In the genomic region with DNA sequence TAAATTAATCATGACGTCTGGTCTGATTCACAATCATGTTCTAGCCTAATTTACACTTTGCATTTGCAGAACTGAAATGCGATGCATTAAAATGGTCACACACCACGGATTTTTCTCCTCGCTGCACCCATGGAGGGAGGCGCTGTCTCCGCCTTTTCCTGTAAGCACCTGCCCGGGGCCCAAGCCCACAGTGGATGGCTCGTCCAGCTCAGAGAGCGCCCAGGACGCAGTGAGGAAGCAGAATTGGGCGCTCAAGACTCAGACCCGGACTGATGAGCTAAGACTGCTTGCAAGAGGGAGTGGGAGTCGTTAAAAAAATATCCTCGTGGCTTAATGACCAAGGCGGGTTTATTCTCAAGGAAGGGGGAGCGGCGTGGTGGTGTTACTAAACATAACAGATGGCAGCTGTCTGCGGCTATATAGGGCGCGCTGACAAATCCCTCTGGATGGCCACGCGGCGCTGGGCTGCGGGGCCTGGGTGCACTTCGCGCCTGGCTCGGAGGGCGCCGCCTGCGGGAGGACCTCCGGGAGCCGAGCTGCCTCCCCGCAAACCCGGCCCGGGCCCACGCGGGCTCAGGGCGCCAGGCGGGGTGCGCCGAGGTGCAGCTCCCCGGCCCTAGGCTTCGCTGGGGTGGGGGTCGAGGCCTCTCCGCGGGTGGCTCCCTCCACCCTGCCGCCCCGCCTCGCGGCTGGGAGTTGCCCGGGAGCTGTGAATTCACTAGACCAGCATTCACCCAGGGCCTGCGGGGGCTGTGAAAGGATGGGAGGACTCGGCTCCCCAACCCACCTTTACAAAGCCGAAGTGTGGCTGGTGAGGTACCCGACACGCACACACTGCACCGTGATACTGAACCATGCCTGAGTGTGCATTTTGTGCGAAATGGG, we compare ENCODE assay signal across 8 cellular contexts.
DNase-seq lines count a peak whose midpoint lies in the region; ATAC-seq and TF ChIP-seq lines count a peak whose summit lies in the region.

No MANE protein-coding gene starts in this region.

- peak overlapping the region; percentile 92 for H3K4me2 ChIP-seq in Karpas-422 (ENCODE audit: low read depth, low read length, poor library complexity, severe bottlenecking)

- H3K9me3 ChIP-seq in Karpas-422 (ENCODE audit: low read length) = no peaks in the 10 kb centered on the region
- H3K9me3 ChIP-seq in muscle layer of colon (ENCODE audit: low read length) = no peaks in the 10 kb centered on the region
- no peaks in the 10 kb centered on the region for H3K9me3 ChIP-seq in subcutaneous abdominal adipose tissue (ENCODE audit: control insufficient read depth in 5 of 5, low read length in 5 of 5)

- peak overlapping the region; percentile 79 for H3K4me3 Mint-ChIP-seq in WTC11

- peak overlapping the region; percentile 77 for H2AFZ ChIP-seq in Karpas-422 (ENCODE audit: low read length)

- H3K9ac ChIP-seq in Karpas-422 (ENCODE audit: low read length) = peak overlapping the region; percentile 83
- H3K9ac ChIP-seq in muscle layer of colon (ENCODE audit: low read length) = no peak overlapping the region
- peak overlapping the region in 1 of 5 donors; percentile 53 for H3K9ac ChIP-seq in subcutaneous abdominal adipose tissue (ENCODE audit: low read length in 5 of 5)

- 0 out of 2 replicates have a peak, but pooled peaks cover 3% of the 10 kb centered on the region for H3K36me3 Mint-ChIP-seq in WTC11

- POLR2A ChIA-PET in WTC11 (lab: Charles Lee) = interaction anchor here (0.6 to 2.5 kb wide), 2 partner anchors 22 to 79 kb away, joined by 3 to 8 read pairs; partner anchors contain the start of gene PPM1A

- H3K9me2 ChIP-seq in Karpas-422 (replicated peaks; ENCODE audit: insufficient read depth, low read length) = no peaks in the 10 kb centered on the region

- H3K9me3 Mint-ChIP-seq in WTC11 = no peaks in the 10 kb centered on the region; the same call in 1 of the 2 replicates

- H3K27ac ChIP-seq in Karpas-422 (ENCODE audit: low read length) (peak overlapping the region; percentile 95), muscle layer of colon (ENCODE audit: low read depth, low read length) (no peak overlapping the region), subcutaneous abdominal adipose tissue (ENCODE audit: low read depth, low read length) (no peak overlapping the region)

- H4K20me1 ChIP-seq in Karpas-422 (ENCODE audit: insufficient read depth, low read depth, low read length) = no peaks in the 10 kb centered on the region

- CTCF ChIA-PET in WTC11 (lab: Charles Lee) = interaction anchor here (0.9 to 3.3 kb wide), 26 partner anchors 10 to 234 kb away, joined by 3 to 64 read pairs (median 5); partner anchors contain the start of gene PPM1A

- DNase-seq in G401 (ENCODE audit: low spot score) (peak; percentile 29), Karpas-422 (peak; percentile 97), WTC11 (ENCODE audit: low spot score) (peak; percentile 46), ecto neural progenitor cell (ENCODE audit: low spot score) (peak; percentile 63), NCI-H226 (no peak)

- in situ Hi-C loops in G401 (cut with HindIII; ENCODE audit: low sequenced_read_pairs) = no loop called here

- H3K79me2 ChIP-seq in Karpas-422 (ENCODE audit: low read length) = peaks cover 7% of the 10 kb centered on the region; the same call in 1 of the 2 replicates

- peaks cover 63% of the 10 kb centered on the region for H3K4me1 ChIP-seq in Karpas-422 (ENCODE audit: low read length)
- H3K4me1 ChIP-seq in muscle layer of colon (ENCODE audit: insufficient read depth, low read length) = peaks cover 9% of the 10 kb centered on the region
- H3K4me1 ChIP-seq in subcutaneous abdominal adipose tissue (ENCODE audit: control insufficient read depth in 5 of 5, insufficient read depth in 5 of 5, low read length in 5 of 5) = peaks cover 0 to 19% (median 19%) of the 10 kb centered on the region in 5 donors

- ATAC-seq in GM21528 (IDR thresholded peaks at IDR 0.05; ENCODE audit: low FRiP score, unreplicated experiment) = peak; percentile 63
- ATAC-seq in WTC11 = peak; percentile 35

- H3K4me3 ChIP-seq in Karpas-422 (ENCODE audit: low read length) (peak overlapping the region; percentile 74), muscle layer of colon (ENCODE audit: low read depth in 1 of 2, low read length in 2 of 2) (peak overlapping the region; percentile 17 to 53), subcutaneous abdominal adipose tissue (ENCODE audit: low read depth in 1 of 5, low read length in 5 of 5) (peak overlapping the region in 4 of 5 donors; percentile 32 to 54 (median 44))

- H3K4me1 Mint-ChIP-seq in WTC11 = peaks cover 55% of the 10 kb centered on the region

- H3K27me3 ChIP-seq in Karpas-422 (ENCODE audit: low read length) (no peaks in the 10 kb centered on the region), muscle layer of colon (ENCODE audit: control insufficient read depth in 1 of 2, insufficient read depth in 2 of 2, low read length in 2 of 2) (no peaks in the 10 kb centered on the region), subcutaneous abdominal adipose tissue (ENCODE audit: control insufficient read depth in 5 of 5, insufficient read depth in 4 of 5, low read length in 5 of 5) (peaks cover 7 to 19% (median 15%) of the 10 kb centered on the region in 5 donors)

- TF ChIP-seq CTCF in WTC11 (IDR thresholded peaks at IDR 0.05) = no peak

- H3K27ac Mint-ChIP-seq in WTC11 = no peak overlapping the region

- no peaks in the 10 kb centered on the region; the same call in none of the 2 replicates for H3K27me3 Mint-ChIP-seq in WTC11 (ENCODE audit: low read depth)

- H3K36me3 ChIP-seq in Karpas-422 (ENCODE audit: insufficient read depth, low read length) (no peaks in the 10 kb centered on the region), muscle layer of colon (ENCODE audit: insufficient read depth, low read length) (no peaks in the 10 kb centered on the region), subcutaneous abdominal adipose tissue (ENCODE audit: control insufficient read depth in 5 of 5, insufficient read depth in 5 of 5, low read length in 5 of 5) (no peaks in the 10 kb centered on the region)

TF ChIP-seq in WTC11, 78 proteins besides CTCF, POLR2A, EP300 and RAD21 (continues in another document):
- TF ChIP-seq TEAD1 (CRISPR knock-in tag; IDR thresholded peaks at IDR 0.05) (no peak), RELA (CRISPR knock-in tag; IDR thresholded peaks at IDR 0.05; ENCODE audit: borderline replicate concordance) (no peak), CREB1 (CRISPR knock-in tag; IDR thresholded peaks at IDR 0.05) (no peak), FOXP1 (CRISPR knock-in tag; IDR thresholded peaks at IDR 0.05; ENCODE audit: borderline replicate concordance) (peak; percentile 53; the same call in 1 of the 2 replicates), SOX15 (CRISPR knock-in tag; IDR thresholded peaks at IDR 0.05) (no peak)
- TF ChIP-seq, protein P1, sequence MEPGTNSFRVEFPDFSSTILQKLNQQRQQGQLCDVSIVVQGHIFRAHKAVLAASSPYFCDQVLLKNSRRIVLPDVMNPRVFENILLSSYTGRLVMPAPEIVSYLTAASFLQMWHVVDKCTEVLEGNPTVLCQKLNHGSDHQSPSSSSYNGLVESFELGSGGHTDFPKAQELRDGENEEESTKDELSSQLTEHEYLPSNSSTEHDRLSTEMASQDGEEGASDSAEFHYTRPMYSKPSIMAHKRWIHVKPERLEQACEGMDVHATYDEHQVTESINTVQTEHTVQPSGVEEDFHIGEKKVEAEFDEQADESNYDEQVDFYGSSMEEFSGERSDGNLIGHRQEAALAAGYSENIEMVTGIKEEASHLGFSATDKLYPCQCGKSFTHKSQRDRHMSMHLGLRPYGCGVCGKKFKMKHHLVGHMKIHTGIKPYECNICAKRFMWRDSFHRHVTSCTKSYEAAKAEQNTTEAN (CRISPR knock-in tag; IDR thresholded peaks at IDR 0.05) = no peak
- TF ChIP-seq, protein P2, sequence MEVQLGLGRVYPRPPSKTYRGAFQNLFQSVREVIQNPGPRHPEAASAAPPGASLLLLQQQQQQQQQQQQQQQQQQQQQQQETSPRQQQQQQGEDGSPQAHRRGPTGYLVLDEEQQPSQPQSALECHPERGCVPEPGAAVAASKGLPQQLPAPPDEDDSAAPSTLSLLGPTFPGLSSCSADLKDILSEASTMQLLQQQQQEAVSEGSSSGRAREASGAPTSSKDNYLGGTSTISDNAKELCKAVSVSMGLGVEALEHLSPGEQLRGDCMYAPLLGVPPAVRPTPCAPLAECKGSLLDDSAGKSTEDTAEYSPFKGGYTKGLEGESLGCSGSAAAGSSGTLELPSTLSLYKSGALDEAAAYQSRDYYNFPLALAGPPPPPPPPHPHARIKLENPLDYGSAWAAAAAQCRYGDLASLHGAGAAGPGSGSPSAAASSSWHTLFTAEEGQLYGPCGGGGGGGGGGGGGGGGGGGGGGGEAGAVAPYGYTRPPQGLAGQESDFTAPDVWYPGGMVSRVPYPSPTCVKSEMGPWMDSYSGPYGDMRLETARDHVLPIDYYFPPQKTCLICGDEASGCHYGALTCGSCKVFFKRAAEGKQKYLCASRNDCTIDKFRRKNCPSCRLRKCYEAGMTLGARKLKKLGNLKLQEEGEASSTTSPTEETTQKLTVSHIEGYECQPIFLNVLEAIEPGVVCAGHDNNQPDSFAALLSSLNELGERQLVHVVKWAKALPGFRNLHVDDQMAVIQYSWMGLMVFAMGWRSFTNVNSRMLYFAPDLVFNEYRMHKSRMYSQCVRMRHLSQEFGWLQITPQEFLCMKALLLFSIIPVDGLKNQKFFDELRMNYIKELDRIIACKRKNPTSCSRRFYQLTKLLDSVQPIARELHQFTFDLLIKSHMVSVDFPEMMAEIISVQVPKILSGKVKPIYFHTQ (CRISPR knock-in tag; IDR thresholded peaks at IDR 0.05) = no peak
- TF ChIP-seq, protein P3, sequence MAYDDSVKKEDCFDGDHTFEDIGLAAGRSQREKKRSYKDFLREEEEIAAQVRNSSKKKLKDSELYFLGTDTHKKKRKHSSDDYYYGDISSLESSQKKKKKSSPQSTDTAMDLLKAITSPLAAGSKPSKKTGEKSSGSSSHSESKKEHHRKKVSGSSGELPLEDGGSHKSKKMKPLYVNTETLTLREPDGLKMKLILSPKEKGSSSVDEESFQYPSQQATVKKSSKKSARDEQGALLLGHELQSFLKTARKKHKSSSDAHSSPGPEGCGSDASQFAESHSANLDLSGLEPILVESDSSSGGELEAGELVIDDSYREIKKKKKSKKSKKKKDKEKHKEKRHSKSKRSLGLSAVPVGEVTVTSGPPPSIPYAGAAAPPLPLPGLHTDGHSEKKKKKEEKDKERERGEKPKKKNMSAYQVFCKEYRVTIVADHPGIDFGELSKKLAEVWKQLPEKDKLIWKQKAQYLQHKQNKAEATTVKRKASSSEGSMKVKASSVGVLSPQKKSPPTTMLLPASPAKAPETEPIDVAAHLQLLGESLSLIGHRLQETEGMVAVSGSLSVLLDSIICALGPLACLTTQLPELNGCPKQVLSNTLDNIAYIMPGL (CRISPR knock-in tag; IDR thresholded peaks at IDR 0.05) = peak; percentile 24; the same call in 1 of the 2 replicates
